9 cellular contexts compared by ENCODE assay signal in genomic region chr3:38297053-38297452, GRCh38. TPM values are rescaled to one million over a fixed set of nuclear protein-coding genes. Genes with fewer than 3 reads are reported as not detected.
"Had no signal": no experiment of that assay in that cellular context is flagged by ENCODE, and none has a peak within 500 bp of the region (broad histone marks: within the 10 kb centered on the region; RNA-seq: fewer than 3 reads in every experiment).

No MANE protein-coding gene starts in this region.

RNA-seq across cellular contexts. Expression of gene SLC22A14, which starts 15.0 kb away (rescaled TPM):
- total RNA-seq: activated naive CD4-positive, alpha-beta T cell treated with anti-CD3 and anti-CD28 coated beads for 36 hours; activated naive CD4-positive, alpha-beta T cell treated with anti-CD3 and anti-CD28 coated beads, Interleukin-2, amount 50 U/mL, for 72 hours; activated naive CD8-positive, alpha-beta T cell treated with anti-CD3 and anti-CD28 coated beads for 36 hours; activated T-cell treated with anti-CD3 and anti-CD28 coated beads, Interleukin-2, amount 50 U/mL, for 4 hours; activated T-helper 1 cell treated with anti-CD3 and anti-CD28 coated beads, Interleukin-12 subunit alpha, Interleukin-12 subunit beta, Interleukin-2, Interleukin-4 antibody, amounts not matched to agents 30 ng/mL and 10 ng/mL and 1 ng/mL, durations not matched to agents 14 hours and 24 hours and 36 hours; activated T-helper 2 cell treated with anti-CD3 and anti-CD28 coated beads, Interferon-gamma antibody, Interleukin-2, Interleukin-4, amounts not matched to agents 10 μg/mL and 5 μg/mL and 100 μg/mL, durations not matched to agents 14 hours and 24 hours and 36 hours; ascending aorta; body of pancreas had no signal

RNA-seq across cellular contexts. Expression of gene SLC22A13, which starts 31.4 kb away (rescaled TPM):
- total RNA-seq: activated naive CD4-positive, alpha-beta T cell treated with anti-CD3 and anti-CD28 coated beads for 36 hours; ascending aorta had no signal
- polyA plus RNA-seq: aorta had no signal
